ENCODE assay signal across 11 cellular contexts in genomic region chr1:207393610-207394009, GRCh38.
DNase-seq lines count a peak whose midpoint lies in the region; TF ChIP-seq lines count a peak whose summit lies in the region.
"Had no signal": no experiment of that assay in that cellular context is flagged by ENCODE, and none has a peak within 500 bp of the region (broad histone marks: within the 10 kb centered on the region; RNA-seq: fewer than 3 reads in every experiment).

No MANE protein-coding gene starts in this region.

- H3K9me3 ChIP-seq in suprapubic skin: no peaks in the 10 kb centered on the region

- no peaks in the 10 kb centered on the region for H3K36me3 ChIP-seq in suprapubic skin

- H3K4me1 ChIP-seq in suprapubic skin: peaks cover 3% of the 10 kb centered on the region

- TF ChIP-seq EP300 in suprapubic skin (IDR thresholded peaks at IDR 0.05): no peak

- no peak overlapping the region for H3K4me3 ChIP-seq in suprapubic skin

- no peak for TF ChIP-seq POLR2A in suprapubic skin (IDR thresholded peaks at IDR 0.05)

- DNase-seq in NCI-H2171 treated with DMSO at 0.1 percent for 48 hours (lab: John Stamatoyannopoulos, UW) (peak; percentile 28), NCI-H2171 (lab: John Stamatoyannopoulos, UW) (no peak), SK-MEL-5 (ENCODE audit: low read depth, low spot score) (peak; percentile 89), fibroblast of peridontal ligament (ENCODE audit: extremely low read depth) (peak; percentile 97), suprapubic skin (ENCODE audit: low spot score in 2 of 2) (no peak), SK-N-DZ (ENCODE audit: low spot score) (no peak), NCI-H1694 (lab: John Stamatoyannopoulos, UW) (no peak), DMS79 treated with DMSO at 0.1 percent for 48 hours (lab: John Stamatoyannopoulos, UW) (no peak)
- DNase-seq: 8988T; activated effector memory CD4-positive, alpha-beta T cell treated with Interleukin-2 at 50 U/mL for 16 hours; endodermal cell had no signal

- WGBS in suprapubic skin: 16% methylated on average over 4 of the region's 4 CpGs

- peak overlapping the region; percentile 50 for H3K27ac ChIP-seq in suprapubic skin

- no peaks in the 10 kb centered on the region for H3K27me3 ChIP-seq in suprapubic skin

- in situ Hi-C loops in SK-MEL-5 (cut with HindIII; ENCODE audit: low pct_unique_long_range_greater_than_20kb, low sequenced_read_pairs): no loop called here

- TF ChIP-seq CTCF in suprapubic skin (IDR thresholded peaks at IDR 0.05): no peak

Comparison
In these comparisons a context has a peak if more than half of its experiments do, and no peak if none do; other contexts are left out.
1. DNase-seq: peak in NCI-H2171 treated with DMSO at 0.1 percent for 48 hours (single experiment), SK-MEL-5 (single experiment) and fibroblast of peridontal ligament (single experiment); none in NCI-H2171 (single experiment), suprapubic skin (0 of 2), SK-N-DZ (single experiment), NCI-H1694 (single experiment) and DMS79 treated with DMSO at 0.1 percent for 48 hours (single experiment).